ENCODE assay signal across 8 cellular contexts in the genomic region with DNA sequence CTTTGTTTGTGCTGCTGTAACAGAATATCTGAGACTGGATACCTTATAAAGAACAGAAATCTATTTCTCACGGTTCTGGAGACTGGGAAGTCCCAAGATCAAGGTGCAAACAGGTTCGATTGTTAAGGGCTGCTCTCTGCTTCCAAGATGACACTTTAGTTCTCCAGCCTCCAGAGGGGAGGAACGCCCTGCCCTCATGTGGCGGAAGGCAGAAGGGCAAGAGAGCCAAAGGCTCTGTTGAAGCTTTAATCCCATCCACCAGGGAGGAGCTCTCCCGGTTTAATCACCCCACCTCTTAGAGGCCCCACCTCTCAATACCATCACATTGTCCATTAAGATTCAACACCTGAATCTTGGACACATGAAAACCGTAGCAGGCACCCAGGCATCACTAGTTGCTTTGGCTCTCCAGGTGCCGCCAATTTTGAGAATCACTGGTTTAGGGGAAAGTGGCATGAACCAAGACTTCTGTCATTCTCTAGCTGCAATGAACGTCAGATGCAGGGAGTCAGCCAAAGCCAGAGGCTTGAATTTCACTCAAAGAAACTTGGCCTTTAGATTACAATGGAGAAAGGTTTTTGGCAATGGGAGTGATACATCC. TPM values are rescaled to one million over a fixed set of nuclear protein-coding genes. Genes with fewer than 3 reads are reported as not detected.
DNase-seq lines count a peak whose midpoint lies in the region; ATAC-seq and TF ChIP-seq lines count a peak whose summit lies in the region.

No MANE protein-coding gene starts in this region.

- BruUV-seq in Panc1 (replicated peaks; lab: Mats Ljungman, UMichigan): no TSS peak

- CTCF ChIA-PET in Panc1 (lab: Charles Lee): interaction anchor here (0.6 to 3.4 kb wide), 4 partner anchors 9 to 134 kb away, joined by 3 to 48 read pairs (median 4); no protein-coding TSS in a partner anchor

- intact Hi-C loops in Panc1 (cut with micrococcal nuclease; ENCODE audit: unreplicated experiment) (loop anchor here (1.0 kb wide), 1 partner anchor 135 kb away; no protein-coding TSS in a partner anchor), left ventricle myocardium superior (cut with micrococcal nuclease) (loop anchor here (5.0 kb wide), 1 partner anchor 131 kb away; no protein-coding TSS in a partner anchor), spleen (cut with DNase I; ENCODE audit: low total_unique reads) (no loop called here)

- TF ChIP-seq POLR2A in spleen (IDR thresholded peaks at IDR 0.05): no peak

- POLR2A ChIA-PET in Panc1 (lab: Charles Lee): no interaction called here

- H3K27me3 ChIP-seq in Panc1 (ENCODE audit: control insufficient read depth, insufficient read depth, low read length): no peaks in the 10 kb centered on the region
- H3K27me3 ChIP-seq in spleen (replicated peaks in 1 of 7): peaks cover 0 to 3% (median 0%) of the 10 kb centered on the region in 7 donors
- no peaks in the 10 kb centered on the region for H3K27me3 ChIP-seq in effector memory CD4-positive, alpha-beta T cell (replicated peaks; ENCODE audit: control insufficient read depth, insufficient read depth, low read length, poor library complexity, severe bottlenecking)

- H3K36me3 ChIP-seq in Panc1 (ENCODE audit: control insufficient read depth, insufficient read depth, low read length) (no peaks in the 10 kb centered on the region), spleen (no peaks in the 10 kb centered on the region)
- no peaks in the 10 kb centered on the region for H3K36me3 ChIP-seq in effector memory CD4-positive, alpha-beta T cell (ENCODE audit: control insufficient read depth, insufficient read depth, low read length)

- no peak overlapping the region for H3K27ac ChIP-seq in Panc1 (ENCODE audit: low read length)
- H3K27ac ChIP-seq in spleen: no peak overlapping the region
- no peak overlapping the region for H3K27ac ChIP-seq in effector memory CD4-positive, alpha-beta T cell (ENCODE audit: insufficient read depth, low read length, poor library complexity, severe bottlenecking)

- WGBS in spleen, 5 donors: 27 to 49% (median 34%) methylated on average over 6 to 8 of the region's 8 CpGs

- peak; percentile 89 for TF ChIP-seq CTCF in Panc1 (IDR thresholded peaks at IDR 0.05)
- peak in 10 of 11 experiments; percentile 14 to 70 (median 64) for TF ChIP-seq CTCF in spleen (IDR thresholded peaks at IDR 0.05 in 8 of 11, conservative IDR thresholded peaks at IDR 0.05 in 3 of 11)

- in situ Hi-C loops in Panc1 (cut with HindIII; ENCODE audit: low pct_unique_long_range_greater_than_20kb, low sequenced_read_pairs): no loop called here

- H3K4me1 ChIP-seq in Panc1 (ENCODE audit: control insufficient read depth, insufficient read depth, low read length) (0 out of 2 replicates have a peak, but pooled peaks cover 3% of the 10 kb centered on the region), spleen (no peaks in the 10 kb centered on the region)
- no peaks in the 10 kb centered on the region for H3K4me1 ChIP-seq in effector memory CD4-positive, alpha-beta T cell (ENCODE audit: control insufficient read depth, insufficient read depth, low read length, poor library complexity, severe bottlenecking)

- H3K4me3 ChIP-seq in Panc1 (ENCODE audit: low read depth in 2 of 2, low read length in 2 of 2): no peak overlapping the region
- H3K4me3 ChIP-seq in spleen: no peak overlapping the region
- no peak overlapping the region for H3K4me3 ChIP-seq in effector memory CD4-positive, alpha-beta T cell (ENCODE audit: insufficient read depth, low read depth, low read length, poor library complexity, severe bottlenecking)

- H3K9me3 ChIP-seq in Panc1 (ENCODE audit: control insufficient read depth, insufficient read depth, low read depth, low read length) (no peaks in the 10 kb centered on the region), spleen (no peaks in the 10 kb centered on the region)
- H3K9me3 ChIP-seq in effector memory CD4-positive, alpha-beta T cell (ENCODE audit: control insufficient read depth, low read length): no peaks in the 10 kb centered on the region

- ATAC-seq in HG02571 (IDR thresholded peaks at IDR 0.05; ENCODE audit: unreplicated experiment) (peak; percentile 51), Panc1 (peak; percentile 96), left ventricle myocardium superior (peak; percentile 67), HG02973 (IDR thresholded peaks at IDR 0.05; ENCODE audit: unreplicated experiment) (no peak)

- DNase-seq in GM04504 (ENCODE audit: low read depth) (peak; percentile 32), Panc1 (ENCODE audit: low read depth, low spot score) (peak; percentile 20), left ventricle myocardium superior (peak; percentile 68), spleen (no peak)
- DNase-seq in activated naive CD4-positive, alpha-beta T cell (lab: John Stamatoyannopoulos, UW): peak in 3 of 4 experiments; percentile 1 to 24 (median 6)
- DNase-seq in effector memory CD4-positive, alpha-beta T cell: no peak

RNA-seq across cellular contexts. Expression of gene FHL1, which starts 15.6 kb away (rescaled TPM):
- 67.9 TPM for total RNA-seq in Panc1 (2021; ENCODE audit: unreplicated experiment)
- polyA plus RNA-seq in Panc1 (2012; ENCODE audit: insufficient read length): 20.0 TPM
- 772 TPM for total RNA-seq in left ventricle myocardium superior
- total RNA-seq in spleen: 100 to 1,000 TPM in 1 of 7 donors, 10 to 100 TPM in 6; 55.1 to 108 (median 68.8) TPM
- 10 to 100 TPM; 33.0 to 43.1 (median 35.9) TPM for polyA plus RNA-seq in spleen

Comparison
In these comparisons a context has a peak if more than half of its experiments do, and no peak if none do; other contexts are left out.
1. DNase-seq: peak in GM04504 (single experiment), Panc1 (single experiment), activated naive CD4-positive, alpha-beta T cell (3 of 4) and left ventricle myocardium superior (single experiment); none in spleen (single experiment) and effector memory CD4-positive, alpha-beta T cell (0 of 3).